Comparison of ENCODE assay signal across 10 cellular contexts in the genomic region with DNA sequence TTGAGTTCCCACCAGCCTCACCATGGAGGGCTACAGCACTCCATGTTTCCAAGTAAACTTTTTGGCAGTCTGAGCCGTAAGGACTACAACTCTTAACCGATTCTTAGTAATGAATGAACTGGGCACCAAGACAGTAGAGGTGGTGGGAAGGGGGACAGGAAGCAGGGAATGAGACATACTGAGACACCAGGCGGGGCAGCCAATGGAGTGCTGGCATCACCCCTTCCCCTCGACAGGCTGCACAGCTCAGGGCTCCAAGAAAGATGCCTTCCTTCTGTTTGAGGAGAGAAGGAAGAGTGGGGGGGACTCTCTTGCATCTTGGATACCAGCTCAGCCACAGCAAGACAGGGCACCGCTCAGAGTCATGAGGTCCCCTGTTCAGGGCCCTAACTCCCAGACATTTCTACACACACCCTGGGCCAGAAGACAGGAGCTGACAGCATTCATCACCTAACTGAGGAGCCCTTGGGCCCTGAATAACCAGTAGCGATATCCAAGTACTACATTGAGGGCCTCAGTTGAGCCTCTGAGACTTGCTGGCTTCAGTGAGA. TPM values are rescaled to one million over a fixed set of nuclear protein-coding genes. Genes with fewer than 3 reads are reported as not detected.
DNase-seq lines count a peak whose midpoint lies in the region; ATAC-seq and TF ChIP-seq lines count a peak whose summit lies in the region.
"Had no signal": no experiment of that assay in that cellular context is flagged by ENCODE, and none has a peak within 500 bp of the region (broad histone marks: within the 10 kb centered on the region; RNA-seq: fewer than 3 reads in every experiment).

No MANE protein-coding gene starts in this region.

- DNase-seq in endothelial cell (ENCODE audit: low spot score) = no peak
- no peak for DNase-seq in omental fat pad (ENCODE audit: low spot score)
- no peak for DNase-seq in NCI-H446 treated with DMSO at 0.1 percent for 48 hours (lab: John Stamatoyannopoulos, UW)
- no peak for DNase-seq in 8988T
- DNase-seq: NCI-H1048 had no signal

- H3K4me3 Mint-ChIP-seq in endothelial cell (ENCODE audit: unreplicated experiment) = no peak overlapping the region

- peak overlapping the region; percentile 30 for H3K27ac ChIP-seq in C4-2B
- H3K27ac ChIP-seq: SJCRH30 had no signal

- peak overlapping the region; percentile 68 for H3K27ac Mint-ChIP-seq in endothelial cell (ENCODE audit: unreplicated experiment)

- H3K36me3 Mint-ChIP-seq in endothelial cell (ENCODE audit: low read depth, unreplicated experiment) = no peaks in the 10 kb centered on the region

- no peaks in the 10 kb centered on the region for H3K9me3 Mint-ChIP-seq in endothelial cell (ENCODE audit: unreplicated experiment)

- H3K27me3 Mint-ChIP-seq in endothelial cell (ENCODE audit: unreplicated experiment) = no peaks in the 10 kb centered on the region

- TF ChIP-seq CTCF in C4-2B (conservative IDR thresholded peaks at IDR 0.05) (no peak), endothelial cell (IDR thresholded peaks at IDR 0.05; ENCODE audit: unreplicated experiment) (no peak), omental fat pad (IDR thresholded peaks at IDR 0.05) (no peak)

- peaks cover 27% of the 10 kb centered on the region for H3K4me1 Mint-ChIP-seq in endothelial cell (ENCODE audit: unreplicated experiment)

- ATAC-seq in GM19328 (IDR thresholded peaks at IDR 0.05; ENCODE audit: unreplicated experiment) (peak; percentile 1), HG03442 (IDR thresholded peaks at IDR 0.05; ENCODE audit: unreplicated experiment) (peak; percentile 22), omental fat pad (ENCODE audit: low FRiP score) (no peak), SK-N-SH treated with all-trans-retinoic acid at 6 μM for 48 hours (no peak; the same call in 1 of the 3 replicates)

TF ChIP-seq in SK-N-SH treated with all-trans-retinoic acid at 6 μM for 48 hours, 23 proteins besides CTCF, POLR2A, EP300 and RAD21:
- TF ChIP-seq ESRRG (CRISPR knock-in tag; IDR thresholded peaks at IDR 0.05) (no peak), BACH2 (CRISPR knock-in tag; IDR thresholded peaks at IDR 0.05; ENCODE audit: borderline replicate concordance) (no peak), ZFP3 (CRISPR knock-in tag; IDR thresholded peaks at IDR 0.05) (no peak), RARB (CRISPR knock-in tag; IDR thresholded peaks at IDR 0.05) (no peak), ZNF70 (CRISPR knock-in tag; IDR thresholded peaks at IDR 0.05) (no peak), GLIS3 (CRISPR knock-in tag; IDR thresholded peaks at IDR 0.05) (no peak), ARNTL (CRISPR knock-in tag; IDR thresholded peaks at IDR 0.05; ENCODE audit: borderline replicate concordance, low read depth) (no peak), ZFP30 (CRISPR knock-in tag; IDR thresholded peaks at IDR 0.05) (no peak), ISL1 (CRISPR knock-in tag; IDR thresholded peaks at IDR 0.05) (no peak), PPARA (CRISPR knock-in tag; IDR thresholded peaks at IDR 0.05; ENCODE audit: borderline replicate concordance) (no peak), TCF4 (CRISPR knock-in tag; IDR thresholded peaks at IDR 0.05; ENCODE audit: borderline replicate concordance) (no peak), CSDC2 (CRISPR knock-in tag; IDR thresholded peaks at IDR 0.05) (no peak), ZNF565 (CRISPR knock-in tag; conservative IDR thresholded peaks at IDR 0.05; ENCODE audit: low read depth) (no peak)
- TF ChIP-seq, protein P1, sequence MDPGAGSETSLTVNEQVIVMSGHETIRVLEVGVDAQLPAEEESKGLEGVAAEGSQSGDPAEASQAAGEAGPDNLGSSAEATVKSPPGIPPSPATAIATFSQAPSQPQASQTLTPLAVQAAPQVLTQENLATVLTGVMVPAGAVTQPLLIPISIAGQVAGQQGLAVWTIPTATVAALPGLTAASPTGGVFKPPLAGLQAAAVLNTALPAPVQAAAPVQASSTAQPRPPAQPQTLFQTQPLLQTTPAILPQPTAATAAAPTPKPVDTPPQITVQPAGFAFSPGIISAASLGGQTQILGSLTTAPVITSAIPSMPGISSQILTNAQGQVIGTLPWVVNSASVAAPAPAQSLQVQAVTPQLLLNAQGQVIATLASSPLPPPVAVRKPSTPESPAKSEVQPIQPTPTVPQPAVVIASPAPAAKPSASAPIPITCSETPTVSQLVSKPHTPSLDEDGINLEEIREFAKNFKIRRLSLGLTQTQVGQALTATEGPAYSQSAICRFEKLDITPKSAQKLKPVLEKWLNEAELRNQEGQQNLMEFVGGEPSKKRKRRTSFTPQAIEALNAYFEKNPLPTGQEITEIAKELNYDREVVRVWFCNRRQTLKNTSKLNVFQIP (CRISPR knock-in tag; IDR thresholded peaks at IDR 0.05; ENCODE audit: borderline replicate concordance, low read depth) = no peak
- TF ChIP-seq, protein P2, sequence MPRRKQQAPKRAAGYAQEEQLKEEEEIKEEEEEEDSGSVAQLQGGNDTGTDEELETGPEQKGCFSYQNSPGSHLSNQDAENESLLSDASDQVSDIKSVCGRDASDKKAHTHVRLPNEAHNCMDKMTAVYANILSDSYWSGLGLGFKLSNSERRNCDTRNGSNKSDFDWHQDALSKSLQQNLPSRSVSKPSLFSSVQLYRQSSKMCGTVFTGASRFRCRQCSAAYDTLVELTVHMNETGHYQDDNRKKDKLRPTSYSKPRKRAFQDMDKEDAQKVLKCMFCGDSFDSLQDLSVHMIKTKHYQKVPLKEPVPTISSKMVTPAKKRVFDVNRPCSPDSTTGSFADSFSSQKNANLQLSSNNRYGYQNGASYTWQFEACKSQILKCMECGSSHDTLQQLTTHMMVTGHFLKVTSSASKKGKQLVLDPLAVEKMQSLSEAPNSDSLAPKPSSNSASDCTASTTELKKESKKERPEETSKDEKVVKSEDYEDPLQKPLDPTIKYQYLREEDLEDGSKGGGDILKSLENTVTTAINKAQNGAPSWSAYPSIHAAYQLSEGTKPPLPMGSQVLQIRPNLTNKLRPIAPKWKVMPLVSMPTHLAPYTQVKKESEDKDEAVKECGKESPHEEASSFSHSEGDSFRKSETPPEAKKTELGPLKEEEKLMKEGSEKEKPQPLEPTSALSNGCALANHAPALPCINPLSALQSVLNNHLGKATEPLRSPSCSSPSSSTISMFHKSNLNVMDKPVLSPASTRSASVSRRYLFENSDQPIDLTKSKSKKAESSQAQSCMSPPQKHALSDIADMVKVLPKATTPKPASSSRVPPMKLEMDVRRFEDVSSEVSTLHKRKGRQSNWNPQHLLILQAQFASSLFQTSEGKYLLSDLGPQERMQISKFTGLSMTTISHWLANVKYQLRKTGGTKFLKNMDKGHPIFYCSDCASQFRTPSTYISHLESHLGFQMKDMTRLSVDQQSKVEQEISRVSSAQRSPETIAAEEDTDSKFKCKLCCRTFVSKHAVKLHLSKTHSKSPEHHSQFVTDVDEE (CRISPR knock-in tag; IDR thresholded peaks at IDR 0.05) = no peak
- TF ChIP-seq, protein P3, sequence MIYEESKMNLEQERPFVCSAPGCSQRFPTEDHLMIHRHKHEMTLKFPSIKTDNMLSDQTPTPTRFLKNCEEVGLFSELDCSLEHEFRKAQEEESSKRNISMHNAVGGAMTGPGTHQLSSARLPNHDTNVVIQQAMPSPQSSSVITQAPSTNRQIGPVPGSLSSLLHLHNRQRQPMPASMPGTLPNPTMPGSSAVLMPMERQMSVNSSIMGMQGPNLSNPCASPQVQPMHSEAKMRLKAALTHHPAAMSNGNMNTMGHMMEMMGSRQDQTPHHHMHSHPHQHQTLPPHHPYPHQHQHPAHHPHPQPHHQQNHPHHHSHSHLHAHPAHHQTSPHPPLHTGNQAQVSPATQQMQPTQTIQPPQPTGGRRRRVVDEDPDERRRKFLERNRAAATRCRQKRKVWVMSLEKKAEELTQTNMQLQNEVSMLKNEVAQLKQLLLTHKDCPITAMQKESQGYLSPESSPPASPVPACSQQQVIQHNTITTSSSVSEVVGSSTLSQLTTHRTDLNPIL (CRISPR knock-in tag; IDR thresholded peaks at IDR 0.05; ENCODE audit: low read depth) = no peak

RNA-seq across cellular contexts. Expression of a gene that starts 45.2 kb away (rescaled TPM):
- 97.4 TPM for total RNA-seq in endothelial cell (ENCODE audit: unreplicated experiment)
- 100 to 1,000 TPM; 124 to 147 (median 135) TPM for total RNA-seq in omental fat pad

Comparison
In these comparisons a context has a peak if more than half of its experiments do, and no peak if none do; other contexts are left out.
1. ATAC-seq: peak in GM19328 (single experiment) and HG03442 (single experiment); none in omental fat pad (single experiment) and SK-N-SH treated with all-trans-retinoic acid at 6 μM for 48 hours (single experiment).